In the genomic region with DNA sequence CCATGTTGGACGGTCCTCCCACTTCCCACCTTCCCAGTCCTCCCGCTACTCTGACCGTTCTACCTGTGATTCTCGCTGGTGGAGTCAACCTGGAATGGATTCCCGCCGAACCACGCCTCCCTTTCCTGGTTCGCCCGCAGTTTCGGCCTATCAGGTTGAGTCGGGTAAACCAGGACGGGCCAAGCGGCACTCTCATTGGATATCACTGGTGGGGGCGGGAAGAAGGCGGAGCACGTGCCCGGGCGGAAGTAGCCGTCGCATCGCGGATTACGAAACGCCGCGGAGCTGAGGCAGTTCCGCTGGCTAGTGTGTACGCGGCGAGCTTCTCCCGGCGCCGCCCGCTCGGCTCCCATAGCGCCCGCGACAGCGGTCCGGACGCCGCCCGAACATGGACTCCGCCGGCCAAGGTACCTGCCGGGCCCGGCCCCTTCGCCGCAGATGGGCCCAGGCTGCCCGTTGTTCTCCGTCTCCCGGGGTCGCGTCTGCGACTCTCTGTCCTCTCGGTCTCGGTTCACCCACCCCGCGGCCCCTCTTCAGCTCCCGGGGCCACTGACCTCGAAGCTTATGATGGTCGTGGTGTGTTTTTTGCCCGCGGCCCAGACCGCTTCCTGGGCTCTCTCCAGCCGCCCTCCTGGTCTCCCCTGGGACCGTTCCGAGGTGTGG, we compare ENCODE assay signal across 1 cellular context.
A peak's percentile ranks its signal among the peaks of the same experiment; 100 is the strongest.
TF ChIP-seq lines count a peak whose summit lies in the region.

A gene (plus strand): TSS at position 293 of the 663 bp plus-strand sequence. CDS start 96 bp downstream, at position 389.

TF ChIP-seq in HepG2, 621 proteins besides CTCF, POLR2A, EP300 and RAD21 (continued from another document and continues in another):
- TF ChIP-seq RFX5 (IDR thresholded peaks at IDR 0.05; ENCODE audit: low read depth, low read length): peak; percentile 66
- peak; percentile 95 for TF ChIP-seq CREB1 (IDR thresholded peaks at IDR 0.05)
- TF ChIP-seq CREB1 (CRISPR knock-in tag; IDR thresholded peaks at IDR 0.05): peak; percentile 97
- no peak for TF ChIP-seq GTF3A (CRISPR knock-in tag; conservative IDR thresholded peaks at IDR 0.05)
- TF ChIP-seq CHCHD3 (CRISPR knock-in tag; IDR thresholded peaks at IDR 0.05): peak; percentile 60; the same call in 1 of the 2 replicates
- TF ChIP-seq IKZF4 (CRISPR knock-in tag; IDR thresholded peaks at IDR 0.05; ENCODE audit: borderline replicate concordance, low read depth, not compliant biosample characterization): peak; percentile 98
- TF ChIP-seq, protein P1, sequence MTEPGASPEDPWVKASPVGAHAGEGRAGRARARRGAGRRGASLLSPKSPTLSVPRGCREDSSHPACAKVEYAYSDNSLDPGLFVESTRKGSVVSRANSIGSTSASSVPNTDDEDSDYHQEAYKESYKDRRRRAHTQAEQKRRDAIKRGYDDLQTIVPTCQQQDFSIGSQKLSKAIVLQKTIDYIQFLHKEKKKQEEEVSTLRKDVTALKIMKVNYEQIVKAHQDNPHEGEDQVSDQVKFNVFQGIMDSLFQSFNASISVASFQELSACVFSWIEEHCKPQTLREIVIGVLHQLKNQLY (CRISPR knock-in tag; IDR thresholded peaks at IDR 0.05): peak; percentile 91
- TF ChIP-seq, protein P2, sequence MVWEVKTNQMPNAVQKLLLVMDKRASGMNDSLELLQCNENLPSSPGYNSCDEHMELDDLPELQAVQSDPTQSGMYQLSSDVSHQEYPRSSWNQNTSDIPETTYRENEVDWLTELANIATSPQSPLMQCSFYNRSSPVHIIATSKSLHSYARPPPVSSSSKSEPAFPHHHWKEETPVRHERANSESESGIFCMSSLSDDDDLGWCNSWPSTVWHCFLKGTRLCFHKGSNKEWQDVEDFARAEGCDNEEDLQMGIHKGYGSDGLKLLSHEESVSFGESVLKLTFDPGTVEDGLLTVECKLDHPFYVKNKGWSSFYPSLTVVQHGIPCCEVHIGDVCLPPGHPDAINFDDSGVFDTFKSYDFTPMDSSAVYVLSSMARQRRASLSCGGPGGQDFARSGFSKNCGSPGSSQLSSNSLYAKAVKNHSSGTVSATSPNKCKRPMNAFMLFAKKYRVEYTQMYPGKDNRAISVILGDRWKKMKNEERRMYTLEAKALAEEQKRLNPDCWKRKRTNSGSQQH (CRISPR knock-in tag; IDR thresholded peaks at IDR 0.05; ENCODE audit: low read depth): peak; percentile 94; the same call in 1 of the 2 replicates
- TF ChIP-seq ZNF577 (CRISPR knock-in tag; IDR thresholded peaks at IDR 0.05; ENCODE audit: borderline replicate concordance, low read depth): no peak
- TF ChIP-seq, protein P3, sequence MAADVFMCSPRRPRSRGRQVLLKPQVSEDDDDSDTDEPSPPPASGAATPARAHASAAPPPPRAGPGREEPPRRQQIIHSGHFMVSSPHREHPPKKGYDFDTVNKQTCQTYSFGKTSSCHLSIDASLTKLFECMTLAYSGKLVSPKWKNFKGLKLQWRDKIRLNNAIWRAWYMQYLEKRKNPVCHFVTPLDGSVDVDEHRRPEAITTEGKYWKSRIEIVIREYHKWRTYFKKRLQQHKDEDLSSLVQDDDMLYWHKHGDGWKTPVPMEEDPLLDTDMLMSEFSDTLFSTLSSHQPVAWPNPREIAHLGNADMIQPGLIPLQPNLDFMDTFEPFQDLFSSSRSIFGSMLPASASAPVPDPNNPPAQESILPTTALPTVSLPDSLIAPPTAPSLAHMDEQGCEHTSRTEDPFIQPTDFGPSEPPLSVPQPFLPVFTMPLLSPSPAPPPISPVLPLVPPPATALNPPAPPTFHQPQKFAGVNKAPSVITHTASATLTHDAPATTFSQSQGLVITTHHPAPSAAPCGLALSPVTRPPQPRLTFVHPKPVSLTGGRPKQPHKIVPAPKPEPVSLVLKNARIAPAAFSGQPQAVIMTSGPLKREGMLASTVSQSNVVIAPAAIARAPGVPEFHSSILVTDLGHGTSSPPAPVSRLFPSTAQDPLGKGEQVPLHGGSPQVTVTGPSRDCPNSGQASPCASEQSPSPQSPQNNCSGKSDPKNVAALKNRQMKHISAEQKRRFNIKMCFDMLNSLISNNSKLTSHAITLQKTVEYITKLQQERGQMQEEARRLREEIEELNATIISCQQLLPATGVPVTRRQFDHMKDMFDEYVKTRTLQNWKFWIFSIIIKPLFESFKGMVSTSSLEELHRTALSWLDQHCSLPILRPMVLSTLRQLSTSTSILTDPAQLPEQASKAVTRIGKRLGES (CRISPR knock-in tag; IDR thresholded peaks at IDR 0.05; ENCODE audit: borderline replicate concordance): peak; percentile 85; the same call in 1 of the 2 replicates
- TF ChIP-seq ZNF776 (CRISPR knock-in tag; IDR thresholded peaks at IDR 0.05): peak; percentile 91; the same call in 1 of the 2 replicates
- TF ChIP-seq, protein P4, sequence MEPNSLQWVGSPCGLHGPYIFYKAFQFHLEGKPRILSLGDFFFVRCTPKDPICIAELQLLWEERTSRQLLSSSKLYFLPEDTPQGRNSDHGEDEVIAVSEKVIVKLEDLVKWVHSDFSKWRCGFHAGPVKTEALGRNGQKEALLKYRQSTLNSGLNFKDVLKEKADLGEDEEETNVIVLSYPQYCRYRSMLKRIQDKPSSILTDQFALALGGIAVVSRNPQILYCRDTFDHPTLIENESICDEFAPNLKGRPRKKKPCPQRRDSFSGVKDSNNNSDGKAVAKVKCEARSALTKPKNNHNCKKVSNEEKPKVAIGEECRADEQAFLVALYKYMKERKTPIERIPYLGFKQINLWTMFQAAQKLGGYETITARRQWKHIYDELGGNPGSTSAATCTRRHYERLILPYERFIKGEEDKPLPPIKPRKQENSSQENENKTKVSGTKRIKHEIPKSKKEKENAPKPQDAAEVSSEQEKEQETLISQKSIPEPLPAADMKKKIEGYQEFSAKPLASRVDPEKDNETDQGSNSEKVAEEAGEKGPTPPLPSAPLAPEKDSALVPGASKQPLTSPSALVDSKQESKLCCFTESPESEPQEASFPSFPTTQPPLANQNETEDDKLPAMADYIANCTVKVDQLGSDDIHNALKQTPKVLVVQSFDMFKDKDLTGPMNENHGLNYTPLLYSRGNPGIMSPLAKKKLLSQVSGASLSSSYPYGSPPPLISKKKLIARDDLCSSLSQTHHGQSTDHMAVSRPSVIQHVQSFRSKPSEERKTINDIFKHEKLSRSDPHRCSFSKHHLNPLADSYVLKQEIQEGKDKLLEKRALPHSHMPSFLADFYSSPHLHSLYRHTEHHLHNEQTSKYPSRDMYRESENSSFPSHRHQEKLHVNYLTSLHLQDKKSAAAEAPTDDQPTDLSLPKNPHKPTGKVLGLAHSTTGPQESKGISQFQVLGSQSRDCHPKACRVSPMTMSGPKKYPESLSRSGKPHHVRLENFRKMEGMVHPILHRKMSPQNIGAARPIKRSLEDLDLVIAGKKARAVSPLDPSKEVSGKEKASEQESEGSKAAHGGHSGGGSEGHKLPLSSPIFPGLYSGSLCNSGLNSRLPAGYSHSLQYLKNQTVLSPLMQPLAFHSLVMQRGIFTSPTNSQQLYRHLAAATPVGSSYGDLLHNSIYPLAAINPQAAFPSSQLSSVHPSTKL (CRISPR knock-in tag; IDR thresholded peaks at IDR 0.05): peak; percentile 81
- TF ChIP-seq PHF21A (CRISPR knock-in tag; IDR thresholded peaks at IDR 0.05): no peak; the same call in none of the 2 replicates
- no peak for TF ChIP-seq FOXA1 (IDR thresholded peaks at IDR 0.05)
- TF ChIP-seq FOXA1 (CRISPR knock-in tag; IDR thresholded peaks at IDR 0.05): peak; percentile 74
- TF ChIP-seq, protein P5, sequence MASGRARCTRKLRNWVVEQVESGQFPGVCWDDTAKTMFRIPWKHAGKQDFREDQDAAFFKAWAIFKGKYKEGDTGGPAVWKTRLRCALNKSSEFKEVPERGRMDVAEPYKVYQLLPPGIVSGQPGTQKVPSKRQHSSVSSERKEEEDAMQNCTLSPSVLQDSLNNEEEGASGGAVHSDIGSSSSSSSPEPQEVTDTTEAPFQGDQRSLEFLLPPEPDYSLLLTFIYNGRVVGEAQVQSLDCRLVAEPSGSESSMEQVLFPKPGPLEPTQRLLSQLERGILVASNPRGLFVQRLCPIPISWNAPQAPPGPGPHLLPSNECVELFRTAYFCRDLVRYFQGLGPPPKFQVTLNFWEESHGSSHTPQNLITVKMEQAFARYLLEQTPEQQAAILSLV (CRISPR knock-in tag; IDR thresholded peaks at IDR 0.05; ENCODE audit: borderline replicate concordance): peak; percentile 99
- TF ChIP-seq, protein P6, sequence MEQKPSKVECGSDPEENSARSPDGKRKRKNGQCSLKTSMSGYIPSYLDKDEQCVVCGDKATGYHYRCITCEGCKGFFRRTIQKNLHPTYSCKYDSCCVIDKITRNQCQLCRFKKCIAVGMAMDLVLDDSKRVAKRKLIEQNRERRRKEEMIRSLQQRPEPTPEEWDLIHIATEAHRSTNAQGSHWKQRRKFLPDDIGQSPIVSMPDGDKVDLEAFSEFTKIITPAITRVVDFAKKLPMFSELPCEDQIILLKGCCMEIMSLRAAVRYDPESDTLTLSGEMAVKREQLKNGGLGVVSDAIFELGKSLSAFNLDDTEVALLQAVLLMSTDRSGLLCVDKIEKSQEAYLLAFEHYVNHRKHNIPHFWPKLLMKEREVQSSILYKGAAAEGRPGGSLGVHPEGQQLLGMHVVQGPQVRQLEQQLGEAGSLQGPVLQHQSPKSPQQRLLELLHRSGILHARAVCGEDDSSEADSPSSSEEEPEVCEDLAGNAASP (CRISPR knock-in tag; IDR thresholded peaks at IDR 0.05; ENCODE audit: borderline replicate concordance): peak; percentile 64; the same call in 1 of the 2 replicates
- TF ChIP-seq AHR (CRISPR knock-in tag; IDR thresholded peaks at IDR 0.05): peak; percentile 16; the same call in 1 of the 2 replicates
- TF ChIP-seq, protein P7, sequence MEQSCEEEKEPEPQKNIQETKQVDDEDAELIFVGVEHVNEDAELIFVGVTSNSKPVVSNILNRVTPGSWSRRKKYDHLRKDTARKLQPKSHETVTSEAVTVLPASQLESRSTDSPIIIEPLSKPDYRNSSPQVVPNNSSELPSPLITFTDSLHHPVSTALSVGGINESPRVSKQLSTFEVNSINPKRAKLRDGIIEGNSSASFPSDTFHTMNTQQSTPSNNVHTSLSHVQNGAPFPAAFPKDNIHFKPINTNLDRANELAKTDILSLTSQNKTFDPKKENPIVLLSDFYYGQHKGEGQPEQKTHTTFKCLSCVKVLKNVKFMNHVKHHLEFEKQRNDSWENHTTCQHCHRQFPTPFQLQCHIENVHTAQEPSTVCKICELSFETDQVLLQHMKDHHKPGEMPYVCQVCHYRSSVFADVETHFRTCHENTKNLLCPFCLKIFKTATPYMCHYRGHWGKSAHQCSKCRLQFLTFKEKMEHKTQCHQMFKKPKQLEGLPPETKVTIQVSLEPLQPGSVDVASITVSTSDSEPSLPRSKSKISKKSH (CRISPR knock-in tag; IDR thresholded peaks at IDR 0.05; ENCODE audit: borderline replicate concordance): peak; percentile 89
- no peak; the same call in none of the 2 replicates for TF ChIP-seq ZSCAN31 (CRISPR knock-in tag; IDR thresholded peaks at IDR 0.05; ENCODE audit: low read depth)
- no peak; the same call in none of the 2 replicates for TF ChIP-seq BRCA1 (CRISPR knock-in tag; IDR thresholded peaks at IDR 0.05)
- TF ChIP-seq ASH2L (IDR thresholded peaks at IDR 0.05; ENCODE audit: insufficient read length, low read depth, low read length): peak; percentile 92
- TF ChIP-seq JUND (CRISPR knock-in tag; IDR thresholded peaks at IDR 0.05): peak; percentile 47
- 0 out of 2 replicates have a peak, but pooled peaks have one; percentile 26 for TF ChIP-seq SP1 (IDR thresholded peaks at IDR 0.05)
- peak; percentile 96 for TF ChIP-seq SP1 (CRISPR knock-in tag; IDR thresholded peaks at IDR 0.05)
- peak; percentile 71 for TF ChIP-seq FOSL1 (CRISPR knock-in tag; IDR thresholded peaks at IDR 0.05; ENCODE audit: borderline replicate concordance)
- TF ChIP-seq ZNF766 (CRISPR knock-in tag; IDR thresholded peaks at IDR 0.05; ENCODE audit: borderline replicate concordance): peak; percentile 90
- peak; percentile 75 for TF ChIP-seq RELA (CRISPR knock-in tag; IDR thresholded peaks at IDR 0.05)
- TF ChIP-seq ZNF431 (CRISPR knock-in tag; IDR thresholded peaks at IDR 0.05; ENCODE audit: borderline replicate concordance, low read depth): peak; percentile 96
- TF ChIP-seq ZFP36L2 (CRISPR knock-in tag; IDR thresholded peaks at IDR 0.05): peak; percentile 52; the same call in 1 of the 2 replicates
- TF ChIP-seq, protein P8, sequence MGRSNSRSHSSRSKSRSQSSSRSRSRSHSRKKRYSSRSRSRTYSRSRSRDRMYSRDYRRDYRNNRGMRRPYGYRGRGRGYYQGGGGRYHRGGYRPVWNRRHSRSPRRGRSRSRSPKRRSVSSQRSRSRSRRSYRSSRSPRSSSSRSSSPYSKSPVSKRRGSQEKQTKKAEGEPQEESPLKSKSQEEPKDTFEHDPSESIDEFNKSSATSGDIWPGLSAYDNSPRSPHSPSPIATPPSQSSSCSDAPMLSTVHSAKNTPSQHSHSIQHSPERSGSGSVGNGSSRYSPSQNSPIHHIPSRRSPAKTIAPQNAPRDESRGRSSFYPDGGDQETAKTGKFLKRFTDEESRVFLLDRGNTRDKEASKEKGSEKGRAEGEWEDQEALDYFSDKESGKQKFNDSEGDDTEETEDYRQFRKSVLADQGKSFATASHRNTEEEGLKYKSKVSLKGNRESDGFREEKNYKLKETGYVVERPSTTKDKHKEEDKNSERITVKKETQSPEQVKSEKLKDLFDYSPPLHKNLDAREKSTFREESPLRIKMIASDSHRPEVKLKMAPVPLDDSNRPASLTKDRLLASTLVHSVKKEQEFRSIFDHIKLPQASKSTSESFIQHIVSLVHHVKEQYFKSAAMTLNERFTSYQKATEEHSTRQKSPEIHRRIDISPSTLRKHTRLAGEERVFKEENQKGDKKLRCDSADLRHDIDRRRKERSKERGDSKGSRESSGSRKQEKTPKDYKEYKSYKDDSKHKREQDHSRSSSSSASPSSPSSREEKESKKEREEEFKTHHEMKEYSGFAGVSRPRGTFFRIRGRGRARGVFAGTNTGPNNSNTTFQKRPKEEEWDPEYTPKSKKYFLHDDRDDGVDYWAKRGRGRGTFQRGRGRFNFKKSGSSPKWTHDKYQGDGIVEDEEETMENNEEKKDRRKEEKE (IDR thresholded peaks at IDR 0.05): no peak
- TF ChIP-seq ZNF75D (CRISPR knock-in tag; IDR thresholded peaks at IDR 0.05; ENCODE audit: borderline replicate concordance): no peak
- TF ChIP-seq ZMYM3 (CRISPR knock-in tag; IDR thresholded peaks at IDR 0.05): no peak; the same call in 1 of the 2 replicates
- TF ChIP-seq ZNF564 (CRISPR knock-in tag; IDR thresholded peaks at IDR 0.05): 0 out of 2 replicates have a peak, but pooled peaks have one; percentile 93
- no peak for TF ChIP-seq SMARCE1 (IDR thresholded peaks at IDR 0.05; ENCODE audit: borderline replicate concordance)
- peak; percentile 59 for TF ChIP-seq ZBTB7B (CRISPR knock-in tag; IDR thresholded peaks at IDR 0.05)
- peak; percentile 93 for TF ChIP-seq CCDC6 (CRISPR knock-in tag; IDR thresholded peaks at IDR 0.05)
- TF ChIP-seq, protein P9, sequence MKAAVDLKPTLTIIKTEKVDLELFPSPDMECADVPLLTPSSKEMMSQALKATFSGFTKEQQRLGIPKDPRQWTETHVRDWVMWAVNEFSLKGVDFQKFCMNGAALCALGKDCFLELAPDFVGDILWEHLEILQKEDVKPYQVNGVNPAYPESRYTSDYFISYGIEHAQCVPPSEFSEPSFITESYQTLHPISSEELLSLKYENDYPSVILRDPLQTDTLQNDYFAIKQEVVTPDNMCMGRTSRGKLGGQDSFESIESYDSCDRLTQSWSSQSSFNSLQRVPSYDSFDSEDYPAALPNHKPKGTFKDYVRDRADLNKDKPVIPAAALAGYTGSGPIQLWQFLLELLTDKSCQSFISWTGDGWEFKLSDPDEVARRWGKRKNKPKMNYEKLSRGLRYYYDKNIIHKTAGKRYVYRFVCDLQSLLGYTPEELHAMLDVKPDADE (CRISPR knock-in tag; IDR thresholded peaks at IDR 0.05): peak; percentile 51; the same call in 1 of the 2 replicates
- no peak for TF ChIP-seq ZNF674 (CRISPR knock-in tag; IDR thresholded peaks at IDR 0.05; ENCODE audit: low read depth)
- TF ChIP-seq TARDBP (CRISPR knock-in tag; IDR thresholded peaks at IDR 0.05): peak; percentile 96
- peak; percentile 98 for TF ChIP-seq KLF11 (CRISPR knock-in tag; IDR thresholded peaks at IDR 0.05)
- peak; percentile 99 for TF ChIP-seq DNMT1 (CRISPR knock-in tag; IDR thresholded peaks at IDR 0.05)
- TF ChIP-seq ZFP82 (CRISPR knock-in tag; IDR thresholded peaks at IDR 0.05; ENCODE audit: borderline replicate concordance): peak; percentile 99; the same call in 1 of the 2 replicates
